In the genomic region with DNA sequence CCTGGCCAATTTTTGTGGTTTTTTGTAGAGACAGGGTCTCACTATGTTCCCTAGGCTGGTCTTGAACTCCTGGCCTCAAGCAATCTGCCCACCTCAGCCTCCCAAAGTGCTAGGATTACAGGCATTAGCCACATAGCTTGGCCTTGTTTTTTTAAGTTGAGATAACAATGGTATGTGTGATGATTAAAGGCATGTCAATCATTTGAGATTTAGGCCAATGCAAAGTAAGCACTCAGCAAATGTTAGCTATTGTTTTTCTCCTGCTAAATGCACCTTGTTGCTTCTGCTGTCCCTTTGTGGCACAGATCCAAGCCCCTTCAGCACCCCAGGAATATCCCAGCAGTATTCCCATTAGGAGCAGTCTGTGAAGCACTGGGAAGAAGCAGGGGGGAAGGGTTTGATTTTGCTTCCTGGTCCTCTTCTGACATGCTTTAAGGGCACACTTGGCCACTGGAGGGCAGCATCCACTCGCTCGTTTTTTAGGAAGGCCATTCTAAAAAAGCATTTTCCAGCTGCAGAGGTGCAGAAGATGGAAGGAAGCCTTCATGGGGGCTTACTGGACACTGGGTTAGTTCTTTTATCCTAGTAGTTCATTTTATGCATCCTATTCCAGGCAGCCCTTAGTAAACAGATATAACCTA, we compare ENCODE assay signal across 8 cellular contexts.
DNase-seq lines count a peak whose midpoint lies in the region; ATAC-seq and TF ChIP-seq lines count a peak whose summit lies in the region.

No MANE protein-coding gene starts in this region.

- H3K9ac ChIP-seq in mesenchymal stem cell (ENCODE audit: low read length), result no peak overlapping the region

- H4K8ac ChIP-seq in mesenchymal stem cell (ENCODE audit: low read length), result no peak overlapping the region

- H3K4me1 Mint-ChIP-seq in CD14-positive monocyte (peaks cover 3% of the 10 kb centered on the region), HFFc6 (ENCODE audit: low read depth) (peaks cover 5% of the 10 kb centered on the region; the same call in 1 of the 2 replicates)

- peak overlapping the region in 2 of 7 donors; percentile 15 to 50 for H3K27ac Mint-ChIP-seq in CD14-positive monocyte
- H3K27ac Mint-ChIP-seq in HFFc6, result peak overlapping the region; percentile 53; the same call in 1 of the 2 replicates

- H3K27me3 ChIP-seq in mesenchymal stem cell (ENCODE audit: control insufficient read depth in 1 of 2, insufficient read depth in 1 of 2, low read length in 2 of 2), result no peaks in the 10 kb centered on the region

- TF ChIP-seq CTCF in CD14-positive monocyte (IDR thresholded peaks at IDR 0.05) (peak; percentile 74), HFFc6 (IDR thresholded peaks at IDR 0.05) (peak; percentile 88)

- no peak overlapping the region for H3K27ac ChIP-seq in mesenchymal stem cell (ENCODE audit: low read length, poor library complexity, severe bottlenecking)

- DNase-seq in CD14-positive monocyte (ENCODE audit: low spot score) (peak; percentile 70), HFFc6 (peak; percentile 74), NCI-H69 (lab: John Stamatoyannopoulos, UW) (peak; percentile 88), mesenchymal stem cell (peak; percentile 84)
- DNase-seq in activated CD4-positive, alpha-beta T cell treated with anti-CD3 and anti-CD28 coated beads, Interleukin-2, amount 50 U/mL, for 4 hours, result peak; percentile 55 to 57
- DNase-seq in effector CD4-positive, alpha-beta T cell, result peak; percentile 53
- DNase-seq in stimulated activated CD8-positive, alpha-beta memory T cell treated with anti-CD3 and anti-CD28 coated beads, Interleukin-15, amount 100 ng/mL, for 48 hours (ENCODE audit: low read depth in 2 of 2), result peak; percentile 30 to 53

- no peak for ATAC-seq in GM18873 (IDR thresholded peaks at IDR 0.05; ENCODE audit: low FRiP score, unreplicated experiment)

- peaks cover 8 to 25% (median 15%) of the 10 kb centered on the region in 7 donors for H3K9me3 Mint-ChIP-seq in CD14-positive monocyte
- H3K9me3 Mint-ChIP-seq in HFFc6, result peaks cover 8% of the 10 kb centered on the region

- no peak overlapping the region for H2BK5ac ChIP-seq in mesenchymal stem cell (ENCODE audit: low read depth, low read length, poor library complexity, severe bottlenecking)

- H2BK120ac ChIP-seq in mesenchymal stem cell (ENCODE audit: low read depth, low read length), result no peak overlapping the region

- peaks cover 0 to 11% of the 10 kb centered on the region in 2 experiments for H3K36me3 ChIP-seq in mesenchymal stem cell (ENCODE audit: control insufficient read depth in 1 of 2, insufficient read depth in 2 of 2, low read depth in 1 of 2, low read length in 2 of 2)

- H2BK15ac ChIP-seq in mesenchymal stem cell (ENCODE audit: low read depth, poor library complexity, severe bottlenecking), result no peak overlapping the region

- H3K14ac ChIP-seq in mesenchymal stem cell (ENCODE audit: low read length in 2 of 2), result no peak overlapping the region

- H3K79me1 ChIP-seq in mesenchymal stem cell (replicated peaks; ENCODE audit: low read length, poor library complexity, severe bottlenecking), result no peaks in the 10 kb centered on the region

- no peak overlapping the region for H3K4me3 ChIP-seq in mesenchymal stem cell (ENCODE audit: insufficient read depth in 1 of 2, low read depth in 1 of 2, low read length in 2 of 2)

- no peak overlapping the region for H3K4me3 Mint-ChIP-seq in CD14-positive monocyte
- peak overlapping the region; percentile 23; the same call in 1 of the 2 replicates for H3K4me3 Mint-ChIP-seq in HFFc6

- no peak overlapping the region for H2AFZ ChIP-seq in mesenchymal stem cell (ENCODE audit: low read depth, low read length)

- intact Hi-C loops in CD14-positive monocyte (cut with micrococcal nuclease), result loop anchor here (2.0 to 5.0 kb wide), 2 partner anchors 244 kb away; no protein-coding TSS in a partner anchor

- no peak overlapping the region for H3K4ac ChIP-seq in mesenchymal stem cell (ENCODE audit: low read depth in 1 of 2, low read length in 2 of 2)

- no peak overlapping the region for H4K91ac ChIP-seq in mesenchymal stem cell (ENCODE audit: low read length)

- no peak overlapping the region for H2BK12ac ChIP-seq in mesenchymal stem cell (ENCODE audit: low read length in 2 of 2)

- no peak overlapping the region for H3K4me2 ChIP-seq in mesenchymal stem cell (ENCODE audit: low read length, poor library complexity, severe bottlenecking)

- H3K18ac ChIP-seq in mesenchymal stem cell (ENCODE audit: low read depth in 1 of 2, low read length in 2 of 2), result no peak overlapping the region

- 17% methylated on average over 2 of the region's 2 CpGs for WGBS in mesenchymal stem cell

- H3K27me3 Mint-ChIP-seq in CD14-positive monocyte (ENCODE audit: low read depth in 3 of 3), result peaks cover 0 to 3% (median 2%) of the 10 kb centered on the region in 3 donors
- H3K27me3 Mint-ChIP-seq in HFFc6 (ENCODE audit: insufficient read depth), result peaks cover 18% of the 10 kb centered on the region

- H3K23ac ChIP-seq in mesenchymal stem cell (ENCODE audit: low read length in 2 of 2), result no peak overlapping the region

- H2AK5ac ChIP-seq in mesenchymal stem cell (ENCODE audit: low read length, severe bottlenecking), result no peak overlapping the region

- peaks cover 2% of the 10 kb centered on the region for H3K4me1 ChIP-seq in mesenchymal stem cell (ENCODE audit: control insufficient read depth, insufficient read depth, low read depth, low read length)

- H3K36me3 Mint-ChIP-seq in CD14-positive monocyte (peaks cover 0 to 15% of the 10 kb centered on the region in 2 donors), HFFc6 (ENCODE audit: low read depth) (peaks cover 18% of the 10 kb centered on the region)

- peaks cover 15% of the 10 kb centered on the region for H3K9me3 ChIP-seq in mesenchymal stem cell (ENCODE audit: control insufficient read depth, low read length)
